13 cellular contexts compared by ENCODE assay signal in genomic region chr5:102911973-102912372, GRCh38.
DNase-seq lines count a peak whose midpoint lies in the region; ATAC-seq lines count a peak whose summit lies in the region.
"Had no signal": no experiment of that assay in that cellular context is flagged by ENCODE, and none has a peak within 500 bp of the region (broad histone marks: within the 10 kb centered on the region; RNA-seq: fewer than 3 reads in every experiment).

No MANE protein-coding gene starts in this region.

- ATAC-seq in HG02981 (IDR thresholded peaks at IDR 0.05; ENCODE audit: unreplicated experiment) (no peak), HG03565 (IDR thresholded peaks at IDR 0.05; ENCODE audit: unreplicated experiment) (no peak)

- peak; percentile 89 for DNase-seq in ELR (ENCODE audit: low read depth)
- DNase-seq in RPMI7951 (ENCODE audit: low read depth), result peak; percentile 71
- peak; percentile 80 for DNase-seq in fibroblast of peridontal ligament (ENCODE audit: extremely low read depth)
- DNase-seq in pulmonary artery endothelial cell (ENCODE audit: low read depth, low spot score), result peak; percentile 62
- DNase-seq in effector CD8-positive, alpha-beta T cell (lab: John Stamatoyannopoulos, UW), result no peak
- DNase-seq in stimulated activated naive CD4-positive, alpha-beta T cell treated with Interleukin-2 at 50 U/mL for 16 hours (lab: John Stamatoyannopoulos, UW), result no peak
- DNase-seq: DMS153; GOT3; NCI-H1105 treated with DMSO at 0.1 percent for 48 hours; stimulated activated CD4-positive, alpha-beta T cell treated with anti-CD3 and anti-CD28 coated beads, Interleukin-4, amount 100 ng/mL, for 24 hours; T1000 had no signal

Comparison
In these comparisons a context has a peak if more than half of its experiments do, and no peak if none do; other contexts are left out.
1. DNase-seq: peak in ELR (single experiment), RPMI7951 (single experiment), fibroblast of peridontal ligament (single experiment) and pulmonary artery endothelial cell (single experiment); none in effector CD8-positive, alpha-beta T cell (single experiment) and stimulated activated naive CD4-positive, alpha-beta T cell treated with Interleukin-2 at 50 U/mL for 16 hours (single experiment).